ENCODE assay signal across 3 cellular contexts in genomic region chr2:105297211-105297610, GRCh38.
TF ChIP-seq lines count a peak whose summit lies in the region.

No MANE protein-coding gene starts in this region.

TF ChIP-seq in GM23338, 12 proteins besides CTCF, POLR2A, EP300 and RAD21 (continues in another document):
- TF ChIP-seq STAT1 (IDR thresholded peaks at IDR 0.05; ENCODE audit: unreplicated experiment) (no peak), CREB1 (CRISPR knock-in tag; IDR thresholded peaks at IDR 0.05; ENCODE audit: low read depth) (no peak), EZH2phosphoT487 (IDR thresholded peaks at IDR 0.05; ENCODE audit: unreplicated experiment) (no peak), JUNB (IDR thresholded peaks at IDR 0.05; ENCODE audit: unreplicated experiment) (no peak), ETS1 (IDR thresholded peaks at IDR 0.05) (no peak), NANOG (IDR thresholded peaks at IDR 0.05; ENCODE audit: borderline replicate concordance) (no peak), POLR2AphosphoS5 (IDR thresholded peaks at IDR 0.05; ENCODE audit: low read depth) (no peak)

TF ChIP-seq in K562, 482 proteins besides CTCF, POLR2A, EP300 and RAD21:
- TF ChIP-seq ATF3 (IDR thresholded peaks at IDR 0.05), result peak; percentile 22; the same call in 1 of the 2 replicates
- TF ChIP-seq ATF3 (CRISPR knock-in tag; conservative IDR thresholded peaks at IDR 0.05), result no peak
- TF ChIP-seq KDM4B (IDR thresholded peaks at IDR 0.05; ENCODE audit: borderline replicate concordance in 2 of 2, low read depth in 1 of 2), result no peak
- TF ChIP-seq MTF1 (CRISPR knock-in tag; IDR thresholded peaks at IDR 0.05; ENCODE audit: borderline replicate concordance), result no peak

TF ChIP-seq in SK-N-SH, 30 proteins besides CTCF, POLR2A, EP300 and RAD21:
- TF ChIP-seq GATA2 (CRISPR knock-in tag; IDR thresholded peaks at IDR 0.05) (no peak), SMC3 (IDR thresholded peaks at IDR 0.05; ENCODE audit: low read depth, low read length) (no peak), GABPA (IDR thresholded peaks at IDR 0.05; ENCODE audit: low read depth) (no peak), ZBTB33 (IDR thresholded peaks at IDR 0.05; ENCODE audit: borderline replicate concordance, low read depth) (no peak), CHD2 (IDR thresholded peaks at IDR 0.05; ENCODE audit: low read length, partially characterized antibody) (no peak), USF1 (IDR thresholded peaks at IDR 0.05; ENCODE audit: borderline replicate concordance, low read depth) (no peak), MEF2A (IDR thresholded peaks at IDR 0.05; ENCODE audit: borderline replicate concordance, low read depth) (no peak), NFIC (IDR thresholded peaks at IDR 0.05; ENCODE audit: borderline replicate concordance) (no peak), FOSL2 (IDR thresholded peaks at IDR 0.05; ENCODE audit: borderline replicate concordance, low read depth) (no peak), PBX3 (IDR thresholded peaks at IDR 0.05) (no peak), ELF1 (IDR thresholded peaks at IDR 0.05) (no peak), RFX5 (IDR thresholded peaks at IDR 0.05; ENCODE audit: low read length) (no peak), TEAD4 (IDR thresholded peaks at IDR 0.05; ENCODE audit: borderline replicate concordance, insufficient read depth) (no peak), TCF12 (IDR thresholded peaks at IDR 0.05) (no peak), NRF1 (IDR thresholded peaks at IDR 0.05; ENCODE audit: low read depth, low read length) (no peak), FOXM1 (IDR thresholded peaks at IDR 0.05; ENCODE audit: low read depth) (no peak), RXRA (IDR thresholded peaks at IDR 0.05; ENCODE audit: borderline replicate concordance, low read depth) (no peak), SIN3A (IDR thresholded peaks at IDR 0.05; ENCODE audit: borderline replicate concordance, low read depth, low read length) (no peak), REST (IDR thresholded peaks at IDR 0.05; ENCODE audit: low read depth, low read length) (no peak), IRF3 (IDR thresholded peaks at IDR 0.05; ENCODE audit: low read depth, low read length) (no peak)
